In the genomic region with DNA sequence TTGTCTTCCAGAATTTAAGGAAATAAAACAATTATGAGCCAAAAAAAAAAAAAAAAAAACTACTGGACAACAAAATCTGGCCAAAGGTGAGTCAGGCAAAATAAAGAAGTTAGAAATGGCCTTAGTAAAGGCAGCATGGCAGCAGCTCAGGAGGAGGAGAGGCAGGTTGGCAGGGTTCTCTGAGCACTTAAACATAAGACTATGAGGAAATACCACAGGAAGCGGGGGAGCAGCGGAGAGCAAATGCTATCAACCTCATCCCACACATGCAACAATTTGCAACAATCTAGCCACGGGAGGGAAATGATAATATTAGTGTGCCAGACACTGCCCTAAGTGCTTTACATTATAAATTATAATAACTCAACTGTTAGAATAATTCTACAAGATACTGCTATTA, we compare ENCODE assay signal across 17 cellular contexts.
DNase-seq lines count a peak whose midpoint lies in the region; ATAC-seq lines count a peak whose summit lies in the region.
"Had no signal": no experiment of that assay in that cellular context is flagged by ENCODE, and none has a peak within 500 bp of the region (broad histone marks: within the 10 kb centered on the region; RNA-seq: fewer than 3 reads in every experiment).

No MANE protein-coding gene starts in this region.

- intact Hi-C loops in left cardiac atrium (cut with DNase I) (no loop called here), Right ventricle myocardium superior (cut with DNase I) (no loop called here)

- DNase-seq in left cardiac atrium: no peak
- DNase-seq in Right ventricle myocardium superior: no peak
- DNase-seq in UCSD-AML1 (lab: John Stamatoyannopoulos, UW; ENCODE audit: unreplicated experiment): peak; percentile 60
- DNase-seq in kidney tubule cell (ENCODE audit: low spot score): peak; percentile 52
- no peak for DNase-seq in hippocampal formation (lab: John Stamatoyannopoulos, UW)
- DNase-seq in AG08396 (ENCODE audit: low spot score): no peak
- DNase-seq: CD8-positive, alpha-beta memory T cell; DMS53; NCI-H1092 treated with DMSO at 0.1 percent for 48 hours; NCI-H146; NCI-H2081 treated with DMSO at 0.1 percent for 48 hours; NCI-H510A treated with DMSO at 0.1 percent for 48 hours; NCI-H82; SHP77 treated with DMSO at 0.1 percent for 48 hours; SK-N-SH had no signal

- ATAC-seq in left cardiac atrium (peak; percentile 19 to 90), Right ventricle myocardium superior (ENCODE audit: poor library complexity) (no peak), HG02571 (IDR thresholded peaks at IDR 0.05; ENCODE audit: unreplicated experiment) (no peak)
- ATAC-seq: K562 had no signal

Comparison
In these comparisons a context has a peak if more than half of its experiments do, and no peak if none do; other contexts are left out.
1. ATAC-seq: peak in left cardiac atrium (2 of 2); none in Right ventricle myocardium superior (single experiment) and HG02571 (single experiment).
2. DNase-seq: peak in UCSD-AML1 (single experiment) and kidney tubule cell (single experiment); none in left cardiac atrium (single experiment), Right ventricle myocardium superior (single experiment), hippocampal formation (0 of 2) and AG08396 (single experiment).